ENCODE assay signal across 30 cellular contexts in genomic region chr10:37520488-37520887, GRCh38.
"Had no signal": no experiment of that assay in that cellular context is flagged by ENCODE, and none has a peak within 500 bp of the region (broad histone marks: within the 10 kb centered on the region; RNA-seq: fewer than 3 reads in every experiment).

No MANE protein-coding gene starts in this region.

- H3K27me3 Mint-ChIP-seq: activated CD4-positive, alpha-beta T cell treated with anti-CD3 and anti-CD28 coated beads, Interleukin-2, amount 10 ng/mL, durations not matched to agents 7 days and 5 days; activated naive CD4-positive, alpha-beta T cell treated with anti-CD3 and anti-CD28 coated beads, Interleukin-2, amount 50 U/mL, for 24 hours; activated naive CD8-positive, alpha-beta T cell treated with anti-CD3 and anti-CD28 coated beads, Interleukin-2, amount 10 ng/mL, durations not matched to agents 7 days and 5 days; activated T-cell treated with anti-CD3 and anti-CD28 coated beads, Interleukin-2, amount 50 U/mL, for 24 hours; IgD-negative memory B cell had no signal

- H3K27me3 ChIP-seq: ascending aorta, cardiac muscle cell, SJCRH30 had no signal

- H3K36me3 Mint-ChIP-seq: activated naive CD4-positive, alpha-beta T cell treated with anti-CD3 and anti-CD28 coated beads, Interleukin-2, amount 50 U/mL, for 24 hours; activated naive CD8-positive, alpha-beta T cell treated with anti-CD3 and anti-CD28 coated beads, Interleukin-2, amount 10 ng/mL, durations not matched to agents 7 days and 5 days had no signal

- ATAC-seq: activated CD8-positive, alpha-beta T cell treated with anti-CD3 and anti-CD28 coated beads, Interleukin-2, amount 10 ng/mL, durations not matched to agents 7 days and 5 days had no signal

- H3K4me3 ChIP-seq: ascending aorta, cardiac muscle cell, PC-9, SJCRH30, SK-N-MC had no signal

- H3K9me3 ChIP-seq: ascending aorta, SJCRH30 had no signal

- H3K4me1 ChIP-seq: ascending aorta, SJCRH30 had no signal

- H3K27ac Mint-ChIP-seq: activated CD4-positive, alpha-beta T cell treated with anti-CD3 and anti-CD28 coated beads, Interleukin-2, amount 10 ng/mL, durations not matched to agents 7 days and 5 days; activated CD8-positive, alpha-beta T cell treated with anti-CD3 and anti-CD28 coated beads, Interleukin-2, amount 10 ng/mL, durations not matched to agents 7 days and 5 days; activated naive CD4-positive, alpha-beta T cell treated with anti-CD3 and anti-CD28 coated beads, Interleukin-2, amount 50 U/mL, for 24 hours; activated naive CD8-positive, alpha-beta T cell treated with anti-CD3 and anti-CD28 coated beads, Interleukin-2, amount 10 ng/mL, durations not matched to agents 7 days and 5 days; activated T-cell treated with anti-CD3 and anti-CD28 coated beads, Interleukin-2, amount 50 U/mL, for 24 hours; activated T-helper 2 cell treated with anti-CD3 and anti-CD28 coated beads, Interferon-gamma antibody, Interleukin-2, Interleukin-4, amounts not matched to agents 10 μg/mL and 5 μg/mL and 100 μg/mL, durations not matched to agents 14 hours and 24 hours and 36 hours; IgD-negative memory B cell had no signal

- H3K4me1 Mint-ChIP-seq: activated CD4-positive, alpha-beta T cell treated with anti-CD3 and anti-CD28 coated beads, Interleukin-2, amount 10 ng/mL, durations not matched to agents 7 days and 5 days; activated naive CD4-positive, alpha-beta T cell treated with anti-CD3 and anti-CD28 coated beads, Interleukin-2, amount 50 U/mL, for 24 hours; activated naive CD8-positive, alpha-beta T cell treated with anti-CD3 and anti-CD28 coated beads, Interleukin-2, amount 10 ng/mL, durations not matched to agents 7 days and 5 days; IgD-negative memory B cell had no signal

- H3K36me3 ChIP-seq: ascending aorta, cardiac muscle cell, SJCRH30 had no signal

- H3K27ac ChIP-seq: ascending aorta, cardiac muscle cell, PC-9, RWPE1, SJCRH30, SK-N-MC had no signal

- H3K4me3 Mint-ChIP-seq: activated CD4-positive, alpha-beta T cell treated with anti-CD3 and anti-CD28 coated beads, Interleukin-2, amount 10 ng/mL, durations not matched to agents 7 days and 5 days; activated CD8-positive, alpha-beta T cell treated with anti-CD3 and anti-CD28 coated beads, Interleukin-2, amount 10 ng/mL, durations not matched to agents 7 days and 5 days; activated naive CD4-positive, alpha-beta T cell treated with anti-CD3 and anti-CD28 coated beads, Interleukin-2, amount 50 U/mL, for 24 hours; activated naive CD8-positive, alpha-beta T cell treated with anti-CD3 and anti-CD28 coated beads, Interleukin-2, amount 10 ng/mL, durations not matched to agents 7 days and 5 days; activated T-cell treated with anti-CD3 and anti-CD28 coated beads, Interleukin-2, amount 50 U/mL, for 24 hours; IgD-negative memory B cell had no signal

- DNase-seq: activated CD4-positive, alpha-beta T cell treated with anti-CD3 and anti-CD28 coated beads, Interleukin-2, amount 10 ng/mL, durations not matched to agents 7 days and 5 days; activated CD4-positive, alpha-beta T cell treated with anti-CD3 and anti-CD28 coated beads, Interleukin-2, amount 50 U/mL, for 48 hours; activated CD8-positive, alpha-beta T cell treated with anti-CD3 and anti-CD28 coated beads, Interleukin-2, amount 10 ng/mL, durations not matched to agents 7 days and 5 days; activated gamma-delta T cell; activated naive CD4-positive, alpha-beta T cell treated with Interleukin-2 at 50 U/mL for 16 hours; activated naive CD8-positive, alpha-beta T cell treated with anti-CD3 and anti-CD28 coated beads, Interleukin-2, amount 10 ng/mL, durations not matched to agents 7 days and 5 days; activated T-cell treated with anti-CD3 and anti-CD28 coated beads, Interleukin-2, amount 50 U/mL, for 24 hours; amygdala; Karpas-422; KBM-7; NCI-H1048; NCI-H1105 treated with DMSO at 0.1 percent for 48 hours; NCI-H1436; NCI-H1694; NCI-H1930; NCI-H2081 treated with DMSO at 0.1 percent for 48 hours; NCI-H345; NCI-H524 treated with DMSO at 0.1 percent for 48 hours; NK-92 treated with Interleukin-12 subunit alpha and Interleukin-12 subunit beta, amount 100 ng/mL, for 24 hours; PC-9; SHP77; SJCRH30; T1000 had no signal
